20 cellular contexts compared by ENCODE assay signal in genomic region chr4:94014484-94015136, GRCh38.
"Had no signal": no experiment of that assay in that cellular context is flagged by ENCODE, and none has a peak within 500 bp of the region (broad histone marks: within the 10 kb centered on the region; RNA-seq: fewer than 3 reads in every experiment).

No MANE protein-coding gene starts in this region.

- H3K27ac ChIP-seq: SJCRH30 had no signal

- H3K4me3 ChIP-seq: SJCRH30 had no signal

- DNase-seq: KBM-7, MM.1S, NCI-H1092 treated with DMSO at 0.1 percent for 48 hours, NCI-H1436, NCI-H187, NCI-H2029, NCI-H2081 treated with DMSO at 0.1 percent for 48 hours, NCI-H2171, NCI-H226, NCI-H446, NCI-H510A, NCI-H524 treated with DMSO at 0.1 percent for 48 hours, NCI-H69, NCI-H774, PC-3, SHP77 treated with DMSO at 0.1 percent for 48 hours, SJCRH30 had no signal

- ATAC-seq: Panc1, PC-3, Right ventricle myocardium inferior, SK-N-SH treated with all-trans-retinoic acid at 6 μM for 48 hours had no signal

- H3K27me3 ChIP-seq: SJCRH30 had no signal

- H3K4me1 ChIP-seq: SJCRH30 had no signal

- H3K9me3 ChIP-seq: SJCRH30 had no signal

- H3K36me3 ChIP-seq: SJCRH30 had no signal
